Comparison of ENCODE assay signal across 10 cellular contexts in genomic region chr7:73830872-73831655, GRCh38. TPM values are rescaled to one million over a fixed set of nuclear protein-coding genes. Genes with fewer than 3 reads are reported as not detected.
DNase-seq lines count a peak whose midpoint lies in the region; ATAC-seq, FAIRE-seq and TF ChIP-seq lines count a peak whose summit lies in the region.
"Had no signal": no experiment of that assay in that cellular context is flagged by ENCODE, and none has a peak within 500 bp of the region (broad histone marks: within the 10 kb centered on the region; RNA-seq: fewer than 3 reads in every experiment).

TSS of gene CLDN4 (plus strand) at chr7:73830996. CDS start at chr7:73831202, 206 bp downstream.

- H3K9me2 ChIP-seq in GM23338 (ENCODE audit: insufficient read depth): no peaks in the 10 kb centered on the region

- no peak for TF ChIP-seq CTCF in GM23338 (conservative IDR thresholded peaks at IDR 0.05; ENCODE audit: low read depth in 2 of 2)
- TF ChIP-seq CTCF in pancreas (IDR thresholded peaks at IDR 0.05): no peak
- no peak for TF ChIP-seq CTCF in right atrium auricular region (IDR thresholded peaks at IDR 0.05)

- peaks cover 70% of the 10 kb centered on the region for H3K4me1 ChIP-seq in GM23338 (ENCODE audit: insufficient read depth)
- H3K4me1 ChIP-seq in pancreas: peaks cover 31 to 43% (median 38%) of the 10 kb centered on the region in 3 donors
- H3K4me1 ChIP-seq in right atrium auricular region: peaks cover 0 to 23% of the 10 kb centered on the region in 2 donors

- H3K9me3 ChIP-seq in pancreas (no peaks in the 10 kb centered on the region), right atrium auricular region (no peaks in the 10 kb centered on the region)

- peak within 1 kb of the TSS; percentile 63 for H3K4me3 Mint-ChIP-seq in GM23338

- no peak for FAIRE-seq in pancreas (lab: Jason Lieb, UNC)
- FAIRE-seq: H54 had no signal

- peaks cover 15% of the 10 kb centered on the region for H3K9me3 Mint-ChIP-seq in GM23338

- peak; percentile 22 for ATAC-seq in GM23338
- ATAC-seq in esophagus mucosa: peak; percentile 80
- peak; percentile 57 to 71 (median 65) for ATAC-seq in pancreas
- ATAC-seq in HG02588 (IDR thresholded peaks at IDR 0.05; ENCODE audit: unreplicated experiment): no peak
- no peak for ATAC-seq in HG03342 (IDR thresholded peaks at IDR 0.05; ENCODE audit: unreplicated experiment)

- H3K27ac ChIP-seq in GM23338 (ENCODE audit: low read depth) (peak within 1 kb of the TSS; percentile 94), pancreas (peak within 1 kb of the TSS; percentile 95 to 98 (median 98)), right atrium auricular region (no peak within 1 kb of the TSS)
- H3K27ac ChIP-seq: dorsolateral prefrontal cortex had no signal

- H3K27ac Mint-ChIP-seq in GM23338: peak within 1 kb of the TSS; percentile 97

- peaks cover 71% of the 10 kb centered on the region for H3K4me1 Mint-ChIP-seq in GM23338

- H3K4me3 ChIP-seq in GM23338 (peak within 1 kb of the TSS; percentile 47), pancreas (peak within 1 kb of the TSS; percentile 66 to 94 (median 68)), right atrium auricular region (no peak within 1 kb of the TSS)
- H3K4me3 ChIP-seq: dorsolateral prefrontal cortex had no signal

- H2AFZ ChIP-seq in GM23338: no peak within 1 kb of the TSS

- no peaks in the 10 kb centered on the region for H3K79me2 ChIP-seq in GM23338 (replicated peaks; ENCODE audit: insufficient read depth)

- peak within 1 kb of the TSS; percentile 80 for H3K4me2 ChIP-seq in GM23338

- DNase-seq in GM23338 (ENCODE audit: low spot score): peak; percentile 84
- peak; percentile 31 for DNase-seq in NCI-H524 treated with DMSO at 0.1 percent for 48 hours (lab: John Stamatoyannopoulos, UW)
- DNase-seq in pancreas: peak; percentile 93 to 97 (median 96)
- DNase-seq in activated naive CD4-positive, alpha-beta T cell treated with Interleukin-2 at 50 U/mL for 16 hours: no peak
- DNase-seq in right atrium auricular region (ENCODE audit: low spot score): no peak
- DNase-seq: dorsolateral prefrontal cortex had no signal

- no peaks in the 10 kb centered on the region for H4K20me1 ChIP-seq in GM23338 (replicated peaks; ENCODE audit: insufficient read depth)

- H3K27me3 Mint-ChIP-seq in GM23338 (ENCODE audit: insufficient read depth, low read depth, poor library complexity): peaks cover 12% of the 10 kb centered on the region

- H3K36me3 ChIP-seq in GM23338 (ENCODE audit: insufficient read depth) (no peaks in the 10 kb centered on the region), pancreas (no peaks in the 10 kb centered on the region), right atrium auricular region (no peaks in the 10 kb centered on the region)

- 11 to 17% methylated on average over 44 of the region's 44 CpGs for whole genome bisulfite sequencing in pancreas, 2 donors

- H3K27me3 ChIP-seq in GM23338 (ENCODE audit: insufficient read depth) (no peaks in the 10 kb centered on the region), pancreas (no peaks in the 10 kb centered on the region), right atrium auricular region (no peaks in the 10 kb centered on the region)

- peaks cover 10% of the 10 kb centered on the region for H3F3A ChIP-seq in GM23338 (replicated peaks; ENCODE audit: low read depth)

- peaks cover 15% of the 10 kb centered on the region; the same call in 2 of the 3 replicates for H3K36me3 Mint-ChIP-seq in GM23338 (ENCODE audit: low read depth)

- intact Hi-C loops in pancreas (cut with DNase I): no loop called here

TF ChIP-seq in GM23338, 12 proteins besides CTCF, POLR2A, EP300 and RAD21:
- no peak for TF ChIP-seq ZNF331 (CRISPR knock-in tag; IDR thresholded peaks at IDR 0.05; ENCODE audit: low read depth)
- peak; percentile 58 for TF ChIP-seq REST (IDR thresholded peaks at IDR 0.05; ENCODE audit: unreplicated experiment)
- peak; percentile 71 for TF ChIP-seq POLR2AphosphoS5 (IDR thresholded peaks at IDR 0.05; ENCODE audit: low read depth)

RNA-seq across cellular contexts. Expression of gene CLDN4, which starts in this region (rescaled TPM):
- 18.6 and 19.4 TPM in 2 replicates for total RNA-seq in GM23338 (2014; rRNA removed; shearing (Covaris generic))
- polyA plus RNA-seq in GM23338 (2016; fragmentation: Nextera tagmentation; extraction: Ambion mirVana) (11.6 and 16.5 TPM in 2 replicates), pancreas (10 to 100 TPM; 73.1 to 75.2 TPM)
- total RNA-seq in esophagus mucosa (149 TPM), pancreas (100 to 1,000 TPM in 2 of 6 donors, 10 to 100 TPM in 4; 47.8 to 150 (median 65.1) TPM), right atrium auricular region (under 1 TPM in 1 of 2 donors, not detected in 1; 0.41 TPM)

Comparison
In these comparisons a context has a peak if more than half of its experiments do, and no peak if none do; other contexts are left out.
1. RNA of gene CLDN4 (total RNA-seq): 149 TPM in esophagus mucosa (single experiment), 47.8 to 150 TPM in pancreas and 18.6 to 19.4 TPM in GM23338; 0.41 TPM in right atrium auricular region; every median in the first group is over 10 times any median in the second.
2. ATAC-seq: peak in GM23338 (single experiment), esophagus mucosa (single experiment) and pancreas (4 of 4); none in HG02588 (single experiment) and HG03342 (single experiment).
3. DNase-seq: peak in GM23338 (single experiment), NCI-H524 treated with DMSO at 0.1 percent for 48 hours (single experiment) and pancreas (6 of 6); none in activated naive CD4-positive, alpha-beta T cell treated with Interleukin-2 at 50 U/mL for 16 hours (single experiment) and right atrium auricular region (single experiment).
4. H3K27ac ChIP-seq: peak in GM23338 (single experiment) and pancreas (4 of 4); none in right atrium auricular region (0 of 2).
5. H3K4me3 ChIP-seq: peak in GM23338 (single experiment) and pancreas (4 of 4); none in right atrium auricular region (0 of 2).